In the genomic region with DNA sequence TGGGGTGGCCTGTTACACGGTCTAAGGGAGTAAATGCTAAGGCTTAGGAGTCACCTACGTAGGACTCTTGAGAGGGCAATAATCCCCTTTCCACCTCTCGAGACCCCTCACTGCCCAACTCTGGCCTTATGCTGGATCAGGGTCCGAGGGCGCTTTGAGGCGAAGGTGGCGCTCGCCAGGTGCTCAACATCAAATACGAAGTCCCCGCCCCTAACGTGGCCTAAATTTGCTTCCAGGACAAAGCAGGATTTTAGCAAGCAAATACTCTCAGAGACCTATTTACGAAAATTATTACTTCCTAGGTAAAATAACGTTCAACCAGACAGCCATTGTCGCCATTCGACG, we compare ENCODE assay signal across 8 cellular contexts. TPM values are rescaled to one million over a fixed set of nuclear protein-coding genes. Genes with fewer than 3 reads are reported as not detected.
DNase-seq lines count a peak whose midpoint lies in the region; TF ChIP-seq lines count a peak whose summit lies in the region.

No MANE protein-coding gene starts in this region.

- in situ Hi-C loops in GM23248 (cut with MboI): no loop called here

- no peak for TF ChIP-seq CTCF in SU-DHL-6 (IDR thresholded peaks at IDR 0.05; ENCODE audit: insufficient read depth, low read length, poor library complexity, severe bottlenecking)
- no peak for TF ChIP-seq CTCF in fibroblast of villous mesenchyme (IDR thresholded peaks at IDR 0.05; ENCODE audit: insufficient read depth, low read depth, low read length)

- peak overlapping the region; percentile 85 for H3K27ac ChIP-seq in GM23248
- H3K27ac ChIP-seq in SU-DHL-6 (ENCODE audit: low read depth, low read length): peak overlapping the region; percentile 86

- H3K4me2 ChIP-seq in GM23248 (ENCODE audit: unreplicated experiment): peak overlapping the region; percentile 90
- H3K4me2 ChIP-seq in SU-DHL-6 (ENCODE audit: low read depth, low read length, poor library complexity, severe bottlenecking): peak overlapping the region; percentile 79
- H3K4me2 ChIP-seq in skeletal muscle satellite cell (ENCODE audit: low read length): peak overlapping the region; percentile 95

- H4K20me1 ChIP-seq in GM23248 (ENCODE audit: insufficient read depth) (no peaks in the 10 kb centered on the region), SU-DHL-6 (ENCODE audit: low read depth, low read length) (peaks cover 24% of the 10 kb centered on the region)

- H3K27me3 ChIP-seq in GM23248 (replicated peaks; ENCODE audit: insufficient read depth) (no peaks in the 10 kb centered on the region), SU-DHL-6 (ENCODE audit: low read length) (no peaks in the 10 kb centered on the region), skeletal muscle satellite cell (ENCODE audit: control insufficient read depth, insufficient read depth, low read length) (no peaks in the 10 kb centered on the region)

- H3K9ac ChIP-seq in GM23248 (peak overlapping the region; percentile 94), SU-DHL-6 (ENCODE audit: low read length) (peak overlapping the region; percentile 93), skeletal muscle satellite cell (ENCODE audit: low read depth, low read length) (peak overlapping the region; percentile 95)

- peak overlapping the region; percentile 95 for H2AFZ ChIP-seq in GM23248
- peak overlapping the region; percentile 84 for H2AFZ ChIP-seq in SU-DHL-6 (ENCODE audit: low read depth, low read length, severe bottlenecking)

- H3K36me3 ChIP-seq in GM23248 (ENCODE audit: low read depth) (no peaks in the 10 kb centered on the region), SU-DHL-6 (ENCODE audit: low read length) (no peaks in the 10 kb centered on the region), skeletal muscle satellite cell (ENCODE audit: insufficient read depth, low read length) (no peaks in the 10 kb centered on the region)

- H3K9me2 ChIP-seq in GM23248 (ENCODE audit: insufficient read depth) (no peaks in the 10 kb centered on the region), SU-DHL-6 (replicated peaks; ENCODE audit: insufficient read depth, low read length) (no peaks in the 10 kb centered on the region)

- H3K4me3 ChIP-seq in GM23248 (peak overlapping the region; percentile 84), SU-DHL-6 (ENCODE audit: insufficient read depth, low read length, poor library complexity, severe bottlenecking) (peak overlapping the region; percentile 58), fibroblast of villous mesenchyme (ENCODE audit: low read depth, low read length) (peak overlapping the region; percentile 97), skeletal muscle satellite cell (ENCODE audit: low read length) (peak overlapping the region; percentile 88)

- DNase-seq in GM23248 (no peak), fibroblast of villous mesenchyme (ENCODE audit: low read depth) (no peak), epidermal melanocyte (ENCODE audit: insufficient read length, low spot score) (no peak), DMS79 treated with DMSO at 0.1 percent for 48 hours (lab: John Stamatoyannopoulos, UW) (no peak), pons (ENCODE audit: low spot score) (no peak)
- no peak for DNase-seq in activated effector memory CD4-positive, alpha-beta T cell treated with anti-CD3 and anti-CD28 coated beads, Interleukin-2, amount 50 U/mL, for 16 hours

- H3K9me3 ChIP-seq in GM23248 (ENCODE audit: low read depth) (no peaks in the 10 kb centered on the region), SU-DHL-6 (ENCODE audit: insufficient read depth, low read length) (no peaks in the 10 kb centered on the region), skeletal muscle satellite cell (replicated peaks; ENCODE audit: low read length) (no peaks in the 10 kb centered on the region)

- H3F3A ChIP-seq in GM23248 (ENCODE audit: insufficient read depth) (peaks cover 8% of the 10 kb centered on the region; the same call in 1 of the 2 replicates), SU-DHL-6 (ENCODE audit: insufficient read depth) (peaks cover 17% of the 10 kb centered on the region)

- peaks cover 43% of the 10 kb centered on the region for H3K79me2 ChIP-seq in GM23248 (ENCODE audit: insufficient read depth)
- H3K79me2 ChIP-seq in SU-DHL-6 (ENCODE audit: insufficient read depth, low read length): peaks cover 45% of the 10 kb centered on the region

- H3K4me1 ChIP-seq in GM23248 (ENCODE audit: insufficient read depth) (peaks cover 15% of the 10 kb centered on the region), skeletal muscle satellite cell (ENCODE audit: control insufficient read depth, insufficient read depth, low read length) (peaks cover 17% of the 10 kb centered on the region)

- 0 to 1% methylated on average over 16 of the region's 16 CpGs for WGBS in GM23248 (ENCODE audit: low coverage in 1 of 2, low lambda C conversion rate in 2 of 2, missing lambda C conversion rate in 2 of 2), 2 experiments

RNA-seq across cellular contexts. Expression of gene TRIM26, which starts 0.4 kb away (rescaled TPM):
- total RNA-seq in GM23248 (2014; rRNA removed; shearing (Covaris generic)): 25.0 and 30.7 TPM in 2 replicates
- 22.9 and 24.7 TPM in 2 replicates for polyA plus RNA-seq in GM23248 (2016; fragmentation: Nextera tagmentation; extraction: Ambion mirVana)
- 20.9 and 21.2 TPM in 2 replicates for total RNA-seq in fibroblast of villous mesenchyme
- total RNA-seq in skeletal muscle satellite cell (2012; rRNA removed): 19.9 and 21.0 TPM in 2 replicates

RNA-seq across cellular contexts. Expression of gene TRIM15, which starts 50.3 kb away (rescaled TPM):
- total RNA-seq in GM23248 (2014; rRNA removed; shearing (Covaris generic)): not detected in 2 replicates
- polyA plus RNA-seq in GM23248 (2016; fragmentation: Nextera tagmentation; extraction: Ambion mirVana): not detected in 2 replicates
- not detected in 2 replicates for total RNA-seq in fibroblast of villous mesenchyme
- total RNA-seq in skeletal muscle satellite cell (2012; rRNA removed): not detected in 2 replicates

RNA-seq across cellular contexts. Expression of gene TRIM10, which starts 52.6 kb away (rescaled TPM):
- total RNA-seq in GM23248 (2014; rRNA removed; shearing (Covaris generic)): 0.11 TPM in 1 of 2 replicates, not detected in the other
- polyA plus RNA-seq in GM23248 (2016; fragmentation: Nextera tagmentation; extraction: Ambion mirVana): not detected in 2 replicates
- not detected in 2 replicates for total RNA-seq in fibroblast of villous mesenchyme
- total RNA-seq in skeletal muscle satellite cell (2012; rRNA removed): not detected in 2 replicates
